ENCODE assay signal across 10 cellular contexts in the genomic region with DNA sequence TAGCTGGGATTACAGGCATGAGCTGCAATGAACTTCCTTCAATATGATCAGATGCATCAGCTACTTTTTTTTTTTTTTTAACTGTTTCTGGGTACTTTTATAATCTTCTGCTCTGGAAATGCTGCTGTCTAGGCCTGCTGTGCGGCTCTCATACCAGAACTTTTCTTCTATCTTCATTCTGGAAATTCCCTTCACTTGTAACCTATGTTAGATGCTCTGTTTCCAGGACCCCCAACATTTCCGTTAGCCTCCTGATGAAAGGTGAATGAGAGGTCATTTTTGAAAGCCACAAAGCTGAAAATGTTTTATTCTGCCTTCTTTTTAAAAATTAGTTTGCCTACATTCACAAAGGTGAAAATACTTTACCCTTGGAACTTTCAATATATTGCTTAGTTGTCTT. TPM values are rescaled to one million over a fixed set of nuclear protein-coding genes. Genes with fewer than 3 reads are reported as not detected.
DNase-seq lines count a peak whose midpoint lies in the region; ATAC-seq, FAIRE-seq and TF ChIP-seq lines count a peak whose summit lies in the region.
"Had no signal": no experiment of that assay in that cellular context is flagged by ENCODE, and none has a peak within 500 bp of the region (broad histone marks: within the 10 kb centered on the region; RNA-seq: fewer than 3 reads in every experiment).

No MANE protein-coding gene starts in this region.

- peaks cover 95% of the 10 kb centered on the region for H3K79me2 ChIP-seq in K562 (ENCODE audit: control insufficient read depth, insufficient read depth, low read length)

- H3K4me1 ChIP-seq in CD8-positive, alpha-beta memory T cell (ENCODE audit: insufficient read depth, low read length): peaks cover 44% of the 10 kb centered on the region
- H3K4me1 ChIP-seq in K562 (replicated peaks in 1 of 2; ENCODE audit: control insufficient read depth in 2 of 2, insufficient read depth in 2 of 2, low read length in 2 of 2): peaks cover 2 to 3% of the 10 kb centered on the region in 2 experiments; a peak in 2 of 5 replicates
- H3K4me1 ChIP-seq in foreskin keratinocyte: peaks cover 3% of the 10 kb centered on the region

- H3K4me3 Mint-ChIP-seq in CD8-positive, alpha-beta memory T cell: peak overlapping the region in 6 of 7 donors; percentile 3 to 66 (median 52)

- H3K9ac ChIP-seq in K562 (ENCODE audit: insufficient read depth in 1 of 2, low read depth in 2 of 2, low read length in 2 of 2): no peak overlapping the region

- H3K9me3 Mint-ChIP-seq in CD8-positive, alpha-beta memory T cell: peaks cover 0 to 1% (median 0%) of the 10 kb centered on the region in 5 donors

- no peak overlapping the region for H3K4me3 ChIP-seq in CD8-positive, alpha-beta memory T cell (ENCODE audit: low read length)
- H3K4me3 ChIP-seq in K562: no peak overlapping the region

- no peaks in the 10 kb centered on the region for H3K27me3 Mint-ChIP-seq in CD8-positive, alpha-beta memory T cell

- ATAC-seq in GM19372 (IDR thresholded peaks at IDR 0.05; ENCODE audit: low read depth, unreplicated experiment) (peak; percentile 46), HG03135 (IDR thresholded peaks at IDR 0.05; ENCODE audit: unreplicated experiment) (peak; percentile 40), K562 (peak; percentile 14; the same call in 1 of the 3 replicates), foreskin keratinocyte (no peak), HG02970 (IDR thresholded peaks at IDR 0.05; ENCODE audit: low FRiP score, unreplicated experiment) (no peak)

- peaks cover 65 to 89% (median 88%) of the 10 kb centered on the region in 3 donors for H3K4me1 Mint-ChIP-seq in CD8-positive, alpha-beta memory T cell

- TF ChIP-seq EP300 in K562 (IDR thresholded peaks at IDR 0.05; ENCODE audit: low read length): no peak

- POLR2A ChIA-PET in CD8-positive, alpha-beta memory T cell (lab: Charles Lee): no interaction called here
- POLR2A ChIA-PET in K562 (lab: Yijun Ruan, JAX): interaction anchor here (0.6 to 1.0 kb wide), 3 partner anchors 19 to 382 kb away, joined by 3 to 4 read pairs (median 3); no protein-coding TSS in a partner anchor

- no TSS peak for BruUV-seq in K562 (replicated peaks; lab: Mats Ljungman, UMichigan)

- no peaks in the 10 kb centered on the region for H3K36me3 ChIP-seq in CD8-positive, alpha-beta memory T cell (ENCODE audit: insufficient read depth, low read length)
- peaks cover 4% of the 10 kb centered on the region; the same call in 1 of the 3 replicates for H3K36me3 ChIP-seq in K562 (ENCODE audit: control insufficient read depth, insufficient read depth, low read length)

- 75% methylated on average over 2 of the region's 2 CpGs for WGBS in K562 (ENCODE audit: insufficient coverage, low coverage, missing lambda C conversion rate)

- TF ChIP-seq RAD21 in K562 (CRISPR knock-in tag; conservative IDR thresholded peaks at IDR 0.05 in 1 of 2, IDR thresholded peaks at IDR 0.05 in 1 of 2): no peak

- H3K27ac Mint-ChIP-seq in CD8-positive, alpha-beta memory T cell: peak overlapping the region in 6 of 8 donors; percentile 12 to 83 (median 60)

- no peaks in the 10 kb centered on the region for H3K27me3 ChIP-seq in CD8-positive, alpha-beta memory T cell (ENCODE audit: insufficient read depth, low read length, poor library complexity, severe bottlenecking)
- H3K27me3 ChIP-seq in K562 (ENCODE audit: control insufficient read depth in 2 of 2, insufficient read depth in 2 of 2, low read length in 2 of 2) (no peaks in the 10 kb centered on the region), foreskin keratinocyte (no peaks in the 10 kb centered on the region)

- H3K36me3 Mint-ChIP-seq in CD8-positive, alpha-beta memory T cell: peaks cover 0 to 5% (median 1%) of the 10 kb centered on the region in 3 donors

- DNase-seq in CD8-positive, alpha-beta memory T cell: no peak
- DNase-seq in K562 (ENCODE audit: extremely low read depth in 1 of 4, low spot score in 3 of 4): no peak
- no peak for DNase-seq in foreskin keratinocyte
- no peak for DNase-seq in SW480 (ENCODE audit: low spot score)
- DNase-seq in glomerular visceral epithelial cell (ENCODE audit: extremely low spot score): no peak
- DNase-seq: KG1 had no signal

- no peaks in the 10 kb centered on the region for H3K9me3 ChIP-seq in CD8-positive, alpha-beta memory T cell (ENCODE audit: low read length)
- H3K9me3 ChIP-seq in K562 (replicated peaks; ENCODE audit: control insufficient read depth, insufficient read depth, low read depth, low read length): no peaks in the 10 kb centered on the region

- H4K20me1 ChIP-seq in K562 (replicated peaks; ENCODE audit: control insufficient read depth, insufficient read depth, low read length): peaks cover 9% of the 10 kb centered on the region; the same call in 1 of the 2 replicates

- in situ Hi-C loops in K562 (cut with MboI): no loop called here

- no peak overlapping the region for H3K27ac ChIP-seq in CD8-positive, alpha-beta memory T cell (ENCODE audit: low read depth, low read length)
- no peak overlapping the region for H3K27ac ChIP-seq in K562 (ENCODE audit: extremely low read depth, low read depth, low read length)
- H3K27ac ChIP-seq in foreskin keratinocyte: no peak overlapping the region

- H2AFZ ChIP-seq in K562 (ENCODE audit: low read depth, low read length): no peak overlapping the region

- H3K9me1 ChIP-seq in K562 (ENCODE audit: control insufficient read depth, insufficient read depth, low read length): no peaks in the 10 kb centered on the region

- H3K4me2 ChIP-seq in K562 (ENCODE audit: insufficient read depth, low read length): no peak overlapping the region

- CTCF ChIA-PET in CD8-positive, alpha-beta memory T cell (lab: Charles Lee): interaction anchor here (1.3 kb wide), 1 partner anchor 285 kb away, joined by 5 read pairs; no protein-coding TSS in a partner anchor
- CTCF ChIA-PET in K562 (lab: Yijun Ruan, JAX; ENCODE audit: low intra/inter-chr PET ratio): no interaction called here

- intact Hi-C loops in K562 (cut with micrococcal nuclease): loop anchor here (2.0 to 5.0 kb wide), 3 partner anchors 74 to 287 kb away; no protein-coding TSS in a partner anchor

- FAIRE-seq in K562 (lab: Jason Lieb, UNC): no peak
- FAIRE-seq: colon had no signal

- no peak for TF ChIP-seq POLR2A in K562 (conservative IDR thresholded peaks at IDR 0.05)

- no peak for TF ChIP-seq CTCF in K562 (IDR thresholded peaks at IDR 0.05 in 2 of 3, conservative IDR thresholded peaks at IDR 0.05 in 1 of 3; ENCODE audit: insufficient read depth in 2 of 3, low read depth in 1 of 3, low read length in 3 of 3)
- no peak for TF ChIP-seq CTCF in foreskin keratinocyte (conservative IDR thresholded peaks at IDR 0.05)

TF ChIP-seq in K562, 482 proteins besides CTCF, POLR2A, EP300 and RAD21:
- TF ChIP-seq E2F3 (CRISPR knock-in tag; IDR thresholded peaks at IDR 0.05) (no peak), HES1 (IDR thresholded peaks at IDR 0.05; ENCODE audit: low read depth) (no peak), ETV5 (CRISPR knock-in tag; IDR thresholded peaks at IDR 0.05; ENCODE audit: low read depth) (no peak)

RNA-seq across cellular contexts. Expression of gene AGFG1, which starts 8.6 kb away (rescaled TPM):
- total RNA-seq in CD8-positive, alpha-beta memory T cell: 100 to 1,000 TPM; 139 to 141 TPM
- polyA plus RNA-seq in CD8-positive, alpha-beta memory T cell: 31.6 TPM
- 31.0 and 37.9 TPM in 2 replicates for total RNA-seq in K562 (2011; cell fraction: chromatin; rRNA removed; ENCODE audit: low replicate concordance)
- 14.8 and 17.1 TPM in 2 replicates for total RNA-seq in K562 (2011; cell fraction: nucleolus; rRNA removed)
- 16.6 and 31.9 TPM in 2 replicates for total RNA-seq in K562 (2011; cell fraction: nucleoplasm; rRNA removed)
- total RNA-seq in K562 (2014; rRNA removed): 18.1 and 27.0 TPM in 2 replicates
- total RNA-seq in K562 (2014; rRNA removed; fragmentation: Illumina TruSeq; extraction: Trizol): 38.1 and 47.1 TPM in 2 replicates
- 37.4 and 37.9 TPM in 2 replicates for total RNA-seq in K562 (2015; rRNA removed; fragmentation: Illumina TruSeq; extraction: Trizol)
- total RNA-seq in K562 (2021): 51.2 and 51.3 TPM in 2 replicates
- 79.5 and 97.5 TPM in 2 replicates for polyA plus RNA-seq in K562 (2011; rRNA removed)
- polyA plus RNA-seq in K562 (2011; cell fraction: cytosol; rRNA removed): 88.8 TPM in 2 replicates
- polyA plus RNA-seq in K562 (2011; cell fraction: nucleus; rRNA removed): 65.1 and 73.6 TPM in 2 replicates
- 27.7 and 28.0 TPM in 2 replicates for polyA plus RNA-seq in K562 (2012)
- polyA plus RNA-seq in K562 (2014; fragmentation: Illumina TruSeq; extraction: Trizol): 35.3 and 36.0 TPM in 2 replicates
- polyA plus RNA-seq in K562 (2014; fragmentation: Nextera tagmentation; extraction: Ambion mirVana): 10 to 100 TPM; 11.2 to 14.0 TPM
- 17.1 and 28.7 TPM in 2 replicates for polyA plus RNA-seq in K562 (2014; rRNA removed)
- 120 and 162 TPM in 2 replicates for polyA minus RNA-seq in K562 (2011; rRNA and poly(A)+ RNA removed)
- 42.0 and 75.2 TPM in 2 replicates for polyA minus RNA-seq in K562 (2011; cell fraction: cytosol; rRNA and poly(A)+ RNA removed)
- polyA minus RNA-seq in K562 (2011; cell fraction: nucleus; rRNA and poly(A)+ RNA removed): 19.5 and 36.4 TPM in 2 replicates
- total RNA-seq in foreskin keratinocyte: 80.3 and 83.0 TPM in 2 replicates
- 42.1 and 47.6 TPM in 2 replicates for polyA plus RNA-seq in foreskin keratinocyte

Comparison
In these comparisons a context has a peak if more than half of its experiments do, and no peak if none do; other contexts are left out.
1. ATAC-seq: peak in GM19372 (single experiment), HG03135 (single experiment) and K562 (single experiment); none in foreskin keratinocyte (single experiment) and HG02970 (single experiment).